In the genomic region with DNA sequence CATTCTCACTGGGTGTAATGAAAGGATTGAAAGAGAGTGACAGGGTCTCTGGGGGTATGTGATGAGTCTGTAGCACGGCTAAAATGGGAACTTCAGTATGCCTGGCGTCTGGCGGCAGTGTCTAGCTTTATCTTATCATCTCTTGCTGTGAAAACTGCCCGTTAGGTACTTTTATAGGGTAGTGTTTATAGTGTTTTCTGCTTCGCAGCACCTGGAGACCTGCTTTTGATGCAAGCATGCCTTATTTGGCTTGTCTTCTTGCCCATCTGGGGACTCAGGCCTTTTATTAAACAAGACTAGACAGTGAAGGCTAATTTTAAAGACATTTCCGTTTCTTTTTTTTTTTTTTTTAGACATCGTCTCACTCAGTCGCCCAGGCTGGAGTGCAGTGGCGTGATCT, we compare ENCODE assay signal across 1 cellular context.
TF ChIP-seq lines count a peak whose summit lies in the region.

No MANE protein-coding gene starts in this region.

TF ChIP-seq in HEK293, 187 proteins besides CTCF, POLR2A, EP300 and RAD21 (continued from another document):
- TF ChIP-seq, protein P1, sequence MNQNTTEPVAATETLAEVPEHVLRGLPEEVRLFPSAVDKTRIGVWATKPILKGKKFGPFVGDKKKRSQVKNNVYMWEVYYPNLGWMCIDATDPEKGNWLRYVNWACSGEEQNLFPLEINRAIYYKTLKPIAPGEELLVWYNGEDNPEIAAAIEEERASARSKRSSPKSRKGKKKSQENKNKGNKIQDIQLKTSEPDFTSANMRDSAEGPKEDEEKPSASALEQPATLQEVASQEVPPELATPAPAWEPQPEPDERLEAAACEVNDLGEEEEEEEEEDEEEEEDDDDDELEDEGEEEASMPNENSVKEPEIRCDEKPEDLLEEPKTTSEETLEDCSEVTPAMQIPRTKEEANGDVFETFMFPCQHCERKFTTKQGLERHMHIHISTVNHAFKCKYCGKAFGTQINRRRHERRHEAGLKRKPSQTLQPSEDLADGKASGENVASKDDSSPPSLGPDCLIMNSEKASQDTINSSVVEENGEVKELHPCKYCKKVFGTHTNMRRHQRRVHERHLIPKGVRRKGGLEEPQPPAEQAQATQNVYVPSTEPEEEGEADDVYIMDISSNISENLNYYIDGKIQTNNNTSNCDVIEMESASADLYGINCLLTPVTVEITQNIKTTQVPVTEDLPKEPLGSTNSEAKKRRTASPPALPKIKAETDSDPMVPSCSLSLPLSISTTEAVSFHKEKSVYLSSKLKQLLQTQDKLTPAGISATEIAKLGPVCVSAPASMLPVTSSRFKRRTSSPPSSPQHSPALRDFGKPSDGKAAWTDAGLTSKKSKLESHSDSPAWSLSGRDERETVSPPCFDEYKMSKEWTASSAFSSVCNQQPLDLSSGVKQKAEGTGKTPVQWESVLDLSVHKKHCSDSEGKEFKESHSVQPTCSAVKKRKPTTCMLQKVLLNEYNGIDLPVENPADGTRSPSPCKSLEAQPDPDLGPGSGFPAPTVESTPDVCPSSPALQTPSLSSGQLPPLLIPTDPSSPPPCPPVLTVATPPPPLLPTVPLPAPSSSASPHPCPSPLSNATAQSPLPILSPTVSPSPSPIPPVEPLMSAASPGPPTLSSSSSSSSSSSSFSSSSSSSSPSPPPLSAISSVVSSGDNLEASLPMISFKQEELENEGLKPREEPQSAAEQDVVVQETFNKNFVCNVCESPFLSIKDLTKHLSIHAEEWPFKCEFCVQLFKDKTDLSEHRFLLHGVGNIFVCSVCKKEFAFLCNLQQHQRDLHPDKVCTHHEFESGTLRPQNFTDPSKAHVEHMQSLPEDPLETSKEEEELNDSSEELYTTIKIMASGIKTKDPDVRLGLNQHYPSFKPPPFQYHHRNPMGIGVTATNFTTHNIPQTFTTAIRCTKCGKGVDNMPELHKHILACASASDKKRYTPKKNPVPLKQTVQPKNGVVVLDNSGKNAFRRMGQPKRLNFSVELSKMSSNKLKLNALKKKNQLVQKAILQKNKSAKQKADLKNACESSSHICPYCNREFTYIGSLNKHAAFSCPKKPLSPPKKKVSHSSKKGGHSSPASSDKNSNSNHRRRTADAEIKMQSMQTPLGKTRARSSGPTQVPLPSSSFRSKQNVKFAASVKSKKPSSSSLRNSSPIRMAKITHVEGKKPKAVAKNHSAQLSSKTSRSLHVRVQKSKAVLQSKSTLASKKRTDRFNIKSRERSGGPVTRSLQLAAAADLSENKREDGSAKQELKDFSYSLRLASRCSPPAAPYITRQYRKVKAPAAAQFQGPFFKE (tag by site-specific recombination; IDR thresholded peaks at IDR 0.05; ENCODE audit: borderline replicate concordance): no peak
- TF ChIP-seq HOXC10 (CRISPR knock-in tag; IDR thresholded peaks at IDR 0.05): no peak
- no peak for TF ChIP-seq RBAK (tag by site-specific recombination; IDR thresholded peaks at IDR 0.05)
- TF ChIP-seq, protein P2, sequence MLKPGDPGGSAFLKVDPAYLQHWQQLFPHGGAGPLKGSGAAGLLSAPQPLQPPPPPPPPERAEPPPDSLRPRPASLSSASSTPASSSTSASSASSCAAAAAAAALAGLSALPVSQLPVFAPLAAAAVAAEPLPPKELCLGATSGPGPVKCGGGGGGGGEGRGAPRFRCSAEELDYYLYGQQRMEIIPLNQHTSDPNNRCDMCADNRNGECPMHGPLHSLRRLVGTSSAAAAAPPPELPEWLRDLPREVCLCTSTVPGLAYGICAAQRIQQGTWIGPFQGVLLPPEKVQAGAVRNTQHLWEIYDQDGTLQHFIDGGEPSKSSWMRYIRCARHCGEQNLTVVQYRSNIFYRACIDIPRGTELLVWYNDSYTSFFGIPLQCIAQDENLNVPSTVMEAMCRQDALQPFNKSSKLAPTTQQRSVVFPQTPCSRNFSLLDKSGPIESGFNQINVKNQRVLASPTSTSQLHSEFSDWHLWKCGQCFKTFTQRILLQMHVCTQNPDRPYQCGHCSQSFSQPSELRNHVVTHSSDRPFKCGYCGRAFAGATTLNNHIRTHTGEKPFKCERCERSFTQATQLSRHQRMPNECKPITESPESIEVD (tag by site-specific recombination; IDR thresholded peaks at IDR 0.05): 0 out of 2 replicates have a peak, but pooled peaks have one; percentile 30
- peak; percentile 73; the same call in 1 of the 2 replicates for TF ChIP-seq OVOL3 (tag by site-specific recombination; IDR thresholded peaks at IDR 0.05)
- TF ChIP-seq ZNF791 (tag by site-specific recombination; IDR thresholded peaks at IDR 0.05): no peak
TF ChIP-seq in HEK293: peak in this region for 5.
